21 cellular contexts compared by ENCODE assay signal in the genomic region with DNA sequence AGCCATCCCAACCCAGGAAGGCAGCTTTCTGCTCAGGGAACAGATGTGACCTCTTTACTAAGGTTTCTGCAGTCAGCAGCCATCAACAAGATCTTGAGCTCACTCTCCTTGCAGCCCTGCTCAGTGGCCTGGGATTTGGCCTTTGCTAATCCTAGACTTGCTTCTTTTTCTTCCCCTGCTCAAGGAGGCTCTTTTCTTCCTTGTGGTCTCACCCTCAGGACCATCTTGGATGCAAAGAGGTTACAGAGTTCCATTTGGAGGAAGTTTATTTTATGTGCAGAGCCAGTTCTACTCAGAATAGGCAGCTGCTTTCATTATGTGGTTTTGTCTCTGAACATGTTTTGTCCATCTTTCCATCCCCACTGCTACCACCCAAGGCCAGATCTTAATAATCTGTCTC. TPM values are rescaled to one million over a fixed set of nuclear protein-coding genes. Genes with fewer than 3 reads are reported as not detected.
DNase-seq lines count a peak whose midpoint lies in the region; ATAC-seq and TF ChIP-seq lines count a peak whose summit lies in the region.
"Had no signal": no experiment of that assay in that cellular context is flagged by ENCODE, and none has a peak within 500 bp of the region (broad histone marks: within the 10 kb centered on the region; RNA-seq: fewer than 3 reads in every experiment).

No MANE protein-coding gene starts in this region.

- no peaks in the 10 kb centered on the region for H3K27me3 ChIP-seq in CD4-positive, CD25-positive, alpha-beta regulatory T cell (ENCODE audit: control insufficient read depth, insufficient read depth, low read length)
- H3K27me3 ChIP-seq: cardiac muscle cell, neural progenitor cell had no signal

- H3K4me1 Mint-ChIP-seq in CD4-positive, CD25-positive, alpha-beta regulatory T cell, result peaks cover 40 to 96% (median 75%) of the 10 kb centered on the region in 4 donors
- H3K4me1 Mint-ChIP-seq in brain (peaks cover 87% of the 10 kb centered on the region), nephron progenitor cell (peaks cover 71% of the 10 kb centered on the region)

- DNase-seq in DMS 273 (lab: John Stamatoyannopoulos, UW; ENCODE audit: unreplicated experiment), result peak; percentile 9
- no peak for DNase-seq in DMS 273 treated with DMSO at 0.1 percent for 48 hours (lab: John Stamatoyannopoulos, UW)
- no peak for DNase-seq in CD4-positive, CD25-positive, alpha-beta regulatory T cell
- DNase-seq in nephron progenitor cell, result no peak
- no peak for DNase-seq in GM10248 (ENCODE audit: extremely low spot score)
- DNase-seq in 8988T, result no peak
- DNase-seq: activated CD4-positive, alpha-beta T cell treated with anti-CD3 and anti-CD28 coated beads, Interleukin-2, amount 10 ng/mL, durations not matched to agents 24 days and 14 days; activated CD8-positive, alpha-beta memory T cell treated with anti-CD3 and anti-CD28 coated beads, Interleukin-2, amount 50 U/mL, for 4 hours; activated gamma-delta T cell treated with Interleukin-2 at 50 U/mL for 16 hours; amygdala; Calu3; erythroblast; kidney; mammary epithelial cell; NCI-H2107; stimulated activated CD4-positive, alpha-beta T cell treated with anti-CD3 and anti-CD28 coated beads, Interleukin-12 subunit alpha, Interleukin-12 subunit beta, amount 100 ng/mL, for 4 hours had no signal

- peak overlapping the region in 1 of 4 donors; percentile 7 for H3K4me3 Mint-ChIP-seq in CD4-positive, CD25-positive, alpha-beta regulatory T cell
- H3K4me3 Mint-ChIP-seq in brain (no peak overlapping the region), nephron progenitor cell (no peak overlapping the region)
- H3K4me3 Mint-ChIP-seq: activated CD4-positive, alpha-beta T cell treated with anti-CD3 and anti-CD28 coated beads, Interleukin-2, amount 10 ng/mL, durations not matched to agents 24 days and 14 days; neural progenitor cell had no signal

- peaks cover 10% of the 10 kb centered on the region for H3K36me3 Mint-ChIP-seq in CD4-positive, CD25-positive, alpha-beta regulatory T cell
- H3K36me3 Mint-ChIP-seq in brain, result peaks cover 14% of the 10 kb centered on the region
- peaks cover 13% of the 10 kb centered on the region for H3K36me3 Mint-ChIP-seq in nephron progenitor cell (ENCODE audit: low read depth)

- no peaks in the 10 kb centered on the region for H3K9me3 ChIP-seq in CD4-positive, CD25-positive, alpha-beta regulatory T cell (ENCODE audit: control insufficient read depth in 2 of 2, low read length in 2 of 2)

- POLR2A ChIA-PET in GM10248 (lab: Yijun Ruan, JAX), result no interaction called here

- TF ChIP-seq CTCF in brain (conservative IDR thresholded peaks at IDR 0.05) (no peak), nephron progenitor cell (IDR thresholded peaks at IDR 0.05) (no peak), GM10248 (IDR thresholded peaks at IDR 0.05; ENCODE audit: control extremely low read depth, extremely low read depth, low read depth, missing control alignments) (no peak)

- ATAC-seq in CD4-positive, CD25-positive, alpha-beta regulatory T cell (ENCODE audit: low read depth in 2 of 2), result no peak
- ATAC-seq in HG02884 (IDR thresholded peaks at IDR 0.05; ENCODE audit: unreplicated experiment), result no peak

- H3K4me1 ChIP-seq in CD4-positive, CD25-positive, alpha-beta regulatory T cell (ENCODE audit: control insufficient read depth, insufficient read depth, low read length, poor library complexity, severe bottlenecking), result peaks cover 28% of the 10 kb centered on the region

- H3K9me3 Mint-ChIP-seq in CD4-positive, CD25-positive, alpha-beta regulatory T cell, result no peaks in the 10 kb centered on the region
- H3K9me3 Mint-ChIP-seq in brain (no peaks in the 10 kb centered on the region), nephron progenitor cell (no peaks in the 10 kb centered on the region)
- H3K9me3 Mint-ChIP-seq: activated CD4-positive, alpha-beta T cell treated with anti-CD3 and anti-CD28 coated beads, Interleukin-2, amount 10 ng/mL, durations not matched to agents 24 days and 14 days; neural progenitor cell had no signal

- peak overlapping the region; percentile 16 for H3K27ac ChIP-seq in CD4-positive, CD25-positive, alpha-beta regulatory T cell (ENCODE audit: insufficient read depth, low read length, poor library complexity, severe bottlenecking)
- H3K27ac ChIP-seq: 22Rv1, cardiac muscle cell, neural progenitor cell had no signal

- CTCF ChIA-PET in GM10248 (lab: Yijun Ruan, JAX), result interaction anchor here (1.2 to 1.7 kb wide), 4 partner anchors 19 to 26 kb away, joined by 3 to 5 read pairs (median 4); no protein-coding TSS in a partner anchor

- H3K4me3 ChIP-seq in CD4-positive, CD25-positive, alpha-beta regulatory T cell (ENCODE audit: low read depth, low read length), result no peak overlapping the region
- H3K4me3 ChIP-seq: cardiac muscle cell, neural progenitor cell had no signal

- peaks cover 25% of the 10 kb centered on the region for H3K36me3 ChIP-seq in CD4-positive, CD25-positive, alpha-beta regulatory T cell (ENCODE audit: control insufficient read depth, insufficient read depth, low read length)
- H3K36me3 ChIP-seq: cardiac muscle cell, neural progenitor cell had no signal

- no peaks in the 10 kb centered on the region for H3K27me3 Mint-ChIP-seq in CD4-positive, CD25-positive, alpha-beta regulatory T cell
- H3K27me3 Mint-ChIP-seq in brain (no peaks in the 10 kb centered on the region), nephron progenitor cell (ENCODE audit: low read depth, poor library complexity) (no peaks in the 10 kb centered on the region)
- H3K27me3 Mint-ChIP-seq: activated CD4-positive, alpha-beta T cell treated with anti-CD3 and anti-CD28 coated beads, Interleukin-2, amount 10 ng/mL, durations not matched to agents 24 days and 14 days had no signal

- peak overlapping the region; percentile 72 to 78 (median 72) for H3K27ac Mint-ChIP-seq in CD4-positive, CD25-positive, alpha-beta regulatory T cell
- H3K27ac Mint-ChIP-seq in brain, result peak overlapping the region in 3 of 5 experiments; percentile 33 to 85 (median 84)
- H3K27ac Mint-ChIP-seq in nephron progenitor cell, result peak overlapping the region; percentile 94
- H3K27ac Mint-ChIP-seq: neural progenitor cell had no signal

RNA-seq across cellular contexts. Expression of gene RALY, which starts 49.3 kb away (rescaled TPM):
- 170 TPM for total RNA-seq in CD4-positive, CD25-positive, alpha-beta regulatory T cell
- polyA plus RNA-seq in CD4-positive, CD25-positive, alpha-beta regulatory T cell, result 100 to 1,000 TPM; 160 to 216 (median 194) TPM
- polyA plus RNA-seq in brain (ENCODE audit: insufficient read depth, low read depth, low replicate concordance), result 413 TPM
